In genomic region chr5:160198886-160199409, GRCh38 we compare ENCODE assay signal across 10 cellular contexts. TPM values are rescaled to one million over a fixed set of nuclear protein-coding genes. Genes with fewer than 3 reads are reported as not detected.
A peak's percentile ranks its signal among the peaks of the same experiment; 100 is the strongest.
DNase-seq lines count a peak whose midpoint lies in the region; ATAC-seq and TF ChIP-seq lines count a peak whose summit lies in the region.
"Had no signal": no experiment of that assay in that cellular context is flagged by ENCODE, and none has a peak within 500 bp of the region (broad histone marks: within the 10 kb centered on the region; RNA-seq: fewer than 3 reads in every experiment).

No MANE protein-coding gene starts in this region.

- in situ Hi-C loops in mammary epithelial cell (cut with MboI; ENCODE audit: low sequenced_read_pairs in 2 of 2): loop anchor here in 1 of 2 donors (5.0 kb wide), 1 partner anchor 148 kb away; no protein-coding TSS in a partner anchor

- TF ChIP-seq CTCF in BE2C (IDR thresholded peaks at IDR 0.05; ENCODE audit: low read depth, low read length) (no peak), mammary epithelial cell (conservative IDR thresholded peaks at IDR 0.05 in 1 of 2, IDR thresholded peaks at IDR 0.05 in 1 of 2; ENCODE audit: extremely low read depth in 1 of 2, insufficient read depth in 1 of 2, low read depth in 1 of 2, low read length in 2 of 2) (no peak)

- H3K4me1 Mint-ChIP-seq in naive thymus-derived CD8-positive, alpha-beta T cell: peaks cover 0 to 9% (median 4%) of the 10 kb centered on the region in 4 donors

- no peaks in the 10 kb centered on the region for H4K20me1 ChIP-seq in mammary epithelial cell (ENCODE audit: insufficient read depth, low read length)

- H3K9me3 Mint-ChIP-seq in naive thymus-derived CD8-positive, alpha-beta T cell: no peaks in the 10 kb centered on the region

- peak overlapping the region in 2 of 10 donors; percentile 37 to 86 for H3K27ac Mint-ChIP-seq in naive thymus-derived CD8-positive, alpha-beta T cell

- no peak overlapping the region for H3K27ac ChIP-seq in mammary epithelial cell (ENCODE audit: insufficient read depth, low read depth, low read length)
- H3K27ac ChIP-seq: right lobe of liver had no signal

- H3K79me2 ChIP-seq in mammary epithelial cell (ENCODE audit: insufficient read depth, low read length): no peaks in the 10 kb centered on the region

- peak overlapping the region; percentile 50 for H3K4me2 ChIP-seq in mammary epithelial cell (ENCODE audit: insufficient read depth, low read depth, low read length)

- H3K9me3 ChIP-seq in BE2C: no peaks in the 10 kb centered on the region
- no peaks in the 10 kb centered on the region for H3K9me3 ChIP-seq in mammary epithelial cell (replicated peaks; ENCODE audit: insufficient read depth, low read length)
- H3K9me3 ChIP-seq: right lobe of liver had no signal

- H3K27me3 Mint-ChIP-seq in naive thymus-derived CD8-positive, alpha-beta T cell: peaks cover 6 to 28% (median 16%) of the 10 kb centered on the region in 5 donors

- H3K4me3 ChIP-seq in BE2C (ENCODE audit: low read depth, low read length) (peak overlapping the region; percentile 66), mammary epithelial cell (replicated peaks in 1 of 3; ENCODE audit: insufficient read depth in 1 of 3, low read depth in 2 of 3, low read length in 3 of 3) (peak overlapping the region in 1 of 3 experiments; percentile 18)

- POLR2A ChIA-PET in naive thymus-derived CD8-positive, alpha-beta T cell (lab: Charles Lee): no interaction called here

- CTCF ChIA-PET in mammary epithelial cell (lab: Charles Lee; ENCODE audit: low non-redundant PET): no interaction called here

- peak overlapping the region; percentile 98 for H2AFZ ChIP-seq in mammary epithelial cell (ENCODE audit: low read depth, low read length)

- H3K36me3 Mint-ChIP-seq in naive thymus-derived CD8-positive, alpha-beta T cell: no peaks in the 10 kb centered on the region

- peak overlapping the region in 9 of 10 donors; percentile 25 to 72 (median 39) for H3K4me3 Mint-ChIP-seq in naive thymus-derived CD8-positive, alpha-beta T cell

- dilution Hi-C loops in mammary epithelial cell (cut with HindIII; ENCODE audit: low sequenced_read_pairs): no loop called here

- no peaks in the 10 kb centered on the region for H3K36me3 ChIP-seq in BE2C
- no peaks in the 10 kb centered on the region for H3K36me3 ChIP-seq in mammary epithelial cell (ENCODE audit: insufficient read depth, low read length)
- H3K36me3 ChIP-seq: right lobe of liver had no signal

- DNase-seq in BE2C (peak; percentile 40), mammary epithelial cell (no peak), DMS53 (lab: John Stamatoyannopoulos, UW) (no peak), MV-4-11 (lab: John Stamatoyannopoulos, UW) (no peak)
- DNase-seq in naive thymus-derived CD8-positive, alpha-beta T cell: no peak

- 36% methylated on average over 8 of the region's 8 CpGs for WGBS in mammary epithelial cell (ENCODE audit: low coverage, missing lambda C conversion rate)

- BruUV-seq in mammary epithelial cell (replicated peaks; lab: Mats Ljungman, UMichigan): no TSS peak

- ATAC-seq in HG02943 (IDR thresholded peaks at IDR 0.05; ENCODE audit: low read depth, unreplicated experiment) (peak; percentile 14), GM19455 (IDR thresholded peaks at IDR 0.05; ENCODE audit: unreplicated experiment) (no peak), GM18909 (IDR thresholded peaks at IDR 0.05; ENCODE audit: poor library complexity, unreplicated experiment) (no peak)
- no peak for ATAC-seq in naive thymus-derived CD8-positive, alpha-beta T cell

- H3K9ac ChIP-seq in mammary epithelial cell (ENCODE audit: insufficient read depth, low read length): no peak overlapping the region

- H3K27me3 ChIP-seq in BE2C: no peaks in the 10 kb centered on the region
- no peaks in the 10 kb centered on the region for H3K27me3 ChIP-seq in mammary epithelial cell (ENCODE audit: insufficient read depth, low read length)
- H3K27me3 ChIP-seq: right lobe of liver had no signal

- peaks cover 18% of the 10 kb centered on the region for H3K4me1 ChIP-seq in BE2C
- H3K4me1 ChIP-seq in mammary epithelial cell (ENCODE audit: insufficient read depth, low read length): no peaks in the 10 kb centered on the region

- intact Hi-C loops in mammary epithelial cell (cut with micrococcal nuclease): loop anchor here (1.0 to 5.0 kb wide), 5 partner anchors 43 to 192 kb away; no protein-coding TSS in a partner anchor

RNA-seq across cellular contexts. Expression of gene FABP6, which starts 30.4 kb away (rescaled TPM):
- polyA plus RNA-seq in BE2C (2012; ENCODE audit: insufficient read depth, insufficient read length, low read depth): 265 TPM
- total RNA-seq in mammary epithelial cell: not detected
- not detected for polyA plus RNA-seq in mammary epithelial cell
- polyA minus RNA-seq in mammary epithelial cell: not detected
- not detected for total RNA-seq in naive thymus-derived CD8-positive, alpha-beta T cell
- not detected for polyA plus RNA-seq in naive thymus-derived CD8-positive, alpha-beta T cell
- total RNA-seq: epithelial cell of proximal tubule, right lobe of liver had no signal
